9 cellular contexts compared by ENCODE assay signal in the genomic region with DNA sequence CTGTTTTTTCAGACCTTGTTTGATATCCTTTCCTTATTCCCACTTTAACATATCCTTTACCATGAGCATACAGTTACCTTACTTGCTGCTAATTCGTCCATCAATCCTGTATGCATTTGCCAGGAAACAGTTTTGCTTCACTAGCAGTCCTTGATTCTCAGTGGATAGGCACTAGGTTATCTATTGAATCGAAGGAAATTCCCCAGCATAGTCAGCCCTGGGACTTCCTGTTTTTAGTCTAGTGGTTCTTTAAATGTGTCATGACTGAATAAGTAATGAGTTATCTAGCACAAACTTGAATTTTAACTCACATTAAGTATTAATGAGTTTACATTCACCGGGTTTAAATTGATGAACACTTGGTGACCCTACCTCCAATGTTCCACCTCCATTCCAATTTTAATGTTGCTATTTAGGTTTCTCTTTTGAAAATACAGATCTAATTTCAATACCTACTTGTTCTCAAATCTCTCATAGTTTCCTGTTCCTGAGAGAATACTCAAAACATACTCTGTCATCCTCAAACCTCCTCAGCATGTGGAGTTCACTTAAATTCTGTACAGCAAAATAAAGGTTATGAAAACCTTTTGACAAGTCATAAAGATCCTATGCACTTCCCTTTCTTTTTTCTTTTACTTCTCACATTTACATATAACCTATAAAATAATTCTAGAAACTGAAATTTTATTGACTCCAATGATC.
A peak's percentile ranks its signal among the peaks of the same experiment; 100 is the strongest.
DNase-seq lines count a peak whose midpoint lies in the region; ATAC-seq, FAIRE-seq and TF ChIP-seq lines count a peak whose summit lies in the region.
"Had no signal": no experiment of that assay in that cellular context is flagged by ENCODE, and none has a peak within 500 bp of the region (broad histone marks: within the 10 kb centered on the region; RNA-seq: fewer than 3 reads in every experiment).

No MANE protein-coding gene starts in this region.

- no peak overlapping the region for H2AFZ ChIP-seq in osteoblast (ENCODE audit: low read length)

- peak; percentile 96 for FAIRE-seq in GM12892 (lab: Jason Lieb, UNC)
- no peak for FAIRE-seq in small intestine (lab: Jason Lieb, UNC)

- H3K27me3 ChIP-seq in small intestine (ENCODE audit: control insufficient read depth in 2 of 2, insufficient read depth in 2 of 2, low read length in 2 of 2) = no peaks in the 10 kb centered on the region
- H3K27me3 ChIP-seq in osteoblast (ENCODE audit: insufficient read depth, low read length) = no peaks in the 10 kb centered on the region
- H3K27me3 ChIP-seq: right lobe of liver had no signal

- no peak overlapping the region for H3K4me2 ChIP-seq in osteoblast (ENCODE audit: insufficient read depth, low read length)

- TF ChIP-seq CTCF in GM20000 (IDR thresholded peaks at IDR 0.05; ENCODE audit: extremely low read depth, missing control alignments) (no peak), osteoblast (IDR thresholded peaks at IDR 0.05; ENCODE audit: extremely low read depth, low read depth, low read length) (no peak)

- DNase-seq in GM12892 (ENCODE audit: insufficient read length) (no peak), GM20000 (ENCODE audit: low spot score) (peak; percentile 35), HuH-7 (ENCODE audit: low spot score) (no peak), small intestine (no peak), osteoblast (ENCODE audit: insufficient read length, low spot score, missing footprints) (no peak)
- no peak for DNase-seq in activated T-helper 1 cell treated with anti-CD3 and anti-CD28 coated beads, Interleukin-12 subunit alpha, Interleukin-12 subunit beta, Interleukin-2, Interleukin-4 antibody, amounts not matched to agents 30 ng/mL and 10 ng/mL and 1 ng/mL, durations not matched to agents 14 hours and 24 hours and 36 hours (ENCODE audit: low spot score)
- DNase-seq in activated CD4-positive, CD25-positive, alpha-beta regulatory T cell treated with anti-CD3 and anti-CD28 coated beads, Interleukin-2, amount 50 U/mL, for 72 hours = no peak
- DNase-seq: right lobe of liver had no signal

- H3K4me1 Mint-ChIP-seq in activated T-helper 1 cell treated with anti-CD3 and anti-CD28 coated beads, Interleukin-12 subunit alpha, Interleukin-12 subunit beta, Interleukin-2, Interleukin-4 antibody, amounts not matched to agents 30 ng/mL and 10 ng/mL and 1 ng/mL, durations not matched to agents 14 hours and 24 hours and 36 hours (ENCODE audit: low read depth) = peaks cover 11% of the 10 kb centered on the region

- intact Hi-C loops in activated T-helper 1 cell treated with anti-CD3 and anti-CD28 coated beads, Interleukin-12 subunit alpha, Interleukin-12 subunit beta, Interleukin-2, Interleukin-4 antibody, amounts not matched to agents 30 ng/mL and 10 ng/mL and 1 ng/mL, durations not matched to agents 14 hours and 24 hours and 36 hours (cut with micrococcal nuclease) = no loop called here

- no peak overlapping the region for H3K4me3 ChIP-seq in small intestine (ENCODE audit: low read depth in 1 of 2, low read length in 2 of 2)
- no peak overlapping the region for H3K4me3 ChIP-seq in osteoblast (ENCODE audit: insufficient read depth, low read length)
- H3K4me3 ChIP-seq: right lobe of liver had no signal

- no peaks in the 10 kb centered on the region for H3K36me3 Mint-ChIP-seq in activated T-helper 1 cell treated with anti-CD3 and anti-CD28 coated beads, Interleukin-12 subunit alpha, Interleukin-12 subunit beta, Interleukin-2, Interleukin-4 antibody, amounts not matched to agents 30 ng/mL and 10 ng/mL and 1 ng/mL, durations not matched to agents 14 hours and 24 hours and 36 hours (ENCODE audit: low read depth)

- no peaks in the 10 kb centered on the region for H3K9me3 ChIP-seq in small intestine (ENCODE audit: control insufficient read depth, low read depth)
- H3K9me3 ChIP-seq in osteoblast (ENCODE audit: low read depth, low read length) = peaks cover 4% of the 10 kb centered on the region
- H3K9me3 ChIP-seq: right lobe of liver had no signal

- H3K36me3 ChIP-seq in small intestine (ENCODE audit: control insufficient read depth in 2 of 2, insufficient read depth in 2 of 2, low read length in 2 of 2) = no peaks in the 10 kb centered on the region
- H3K36me3 ChIP-seq in osteoblast (ENCODE audit: insufficient read depth, low read length) = no peaks in the 10 kb centered on the region
- H3K36me3 ChIP-seq: right lobe of liver had no signal

- peak; percentile 89 for ATAC-seq in HG03135 (IDR thresholded peaks at IDR 0.05; ENCODE audit: unreplicated experiment)
- ATAC-seq: right lobe of liver had no signal

- H3K4me1 ChIP-seq in small intestine (ENCODE audit: control insufficient read depth in 2 of 2, insufficient read depth in 1 of 2, low read depth in 1 of 2, low read length in 1 of 2) (no peaks in the 10 kb centered on the region), osteoblast (ENCODE audit: insufficient read depth, low read length) (no peaks in the 10 kb centered on the region)
- H3K4me1 ChIP-seq: right lobe of liver had no signal

- peaks cover 12% of the 10 kb centered on the region for H3K9me3 Mint-ChIP-seq in activated T-helper 1 cell treated with anti-CD3 and anti-CD28 coated beads, Interleukin-12 subunit alpha, Interleukin-12 subunit beta, Interleukin-2, Interleukin-4 antibody, amounts not matched to agents 30 ng/mL and 10 ng/mL and 1 ng/mL, durations not matched to agents 14 hours and 24 hours and 36 hours

- no peaks in the 10 kb centered on the region for H4K20me1 ChIP-seq in osteoblast (ENCODE audit: insufficient read depth, low read length)

- H3K27ac ChIP-seq in small intestine (ENCODE audit: low read depth in 1 of 2, low read length in 1 of 2) = no peak overlapping the region
- no peak overlapping the region for H3K27ac ChIP-seq in osteoblast (ENCODE audit: low read depth, low read length)
- H3K27ac ChIP-seq: right lobe of liver had no signal

- WGBS in small intestine, 3 donors = 46 to 61% (median 59%) methylated on average over 3 of the region's 3 CpGs

- H3K27me3 Mint-ChIP-seq in activated T-helper 1 cell treated with anti-CD3 and anti-CD28 coated beads, Interleukin-12 subunit alpha, Interleukin-12 subunit beta, Interleukin-2, Interleukin-4 antibody, amounts not matched to agents 30 ng/mL and 10 ng/mL and 1 ng/mL, durations not matched to agents 14 hours and 24 hours and 36 hours (ENCODE audit: insufficient read depth) = no peaks in the 10 kb centered on the region

- H3K4me3 Mint-ChIP-seq in activated T-helper 1 cell treated with anti-CD3 and anti-CD28 coated beads, Interleukin-12 subunit alpha, Interleukin-12 subunit beta, Interleukin-2, Interleukin-4 antibody, amounts not matched to agents 30 ng/mL and 10 ng/mL and 1 ng/mL, durations not matched to agents 14 hours and 24 hours and 36 hours = no peak overlapping the region

- H3K79me2 ChIP-seq in osteoblast (ENCODE audit: insufficient read depth, low read length) = no peaks in the 10 kb centered on the region

- TF ChIP-seq POLR2A in GM12892 (IDR thresholded peaks at IDR 0.05; ENCODE audit: low read depth, low read length) = 0 out of 2 replicates have a peak, but pooled peaks have one; percentile 20

- H3K27ac Mint-ChIP-seq in activated T-helper 1 cell treated with anti-CD3 and anti-CD28 coated beads, Interleukin-12 subunit alpha, Interleukin-12 subunit beta, Interleukin-2, Interleukin-4 antibody, amounts not matched to agents 30 ng/mL and 10 ng/mL and 1 ng/mL, durations not matched to agents 14 hours and 24 hours and 36 hours = peak overlapping the region; percentile 37
